Comparison of ENCODE assay signal across 8 cellular contexts in genomic region chr9:35812025-35812602, GRCh38. TPM values are rescaled to one million over a fixed set of nuclear protein-coding genes. Genes with fewer than 3 reads are reported as not detected.
DNase-seq lines count a peak whose midpoint lies in the region; ATAC-seq and TF ChIP-seq lines count a peak whose summit lies in the region.

Gene SPAG8 (minus strand): TSS chr9:35812262. CDS start chr9:35812147, 115 bp downstream.

- peak; percentile 57 for ATAC-seq in HG02884 (IDR thresholded peaks at IDR 0.05; ENCODE audit: unreplicated experiment)

- H3K27me3 Mint-ChIP-seq in T-helper 2 cell treated with Interferon-gamma antibody and Interleukin-4, amounts not matched to agents 5 μg/mL and 100 μg/mL, for 36 hours (ENCODE audit: low read depth): no peaks in the 10 kb centered on the region

- H3K36me3 Mint-ChIP-seq in T-helper 2 cell treated with Interferon-gamma antibody and Interleukin-4, amounts not matched to agents 5 μg/mL and 100 μg/mL, for 36 hours (ENCODE audit: low read depth): peaks cover 14% of the 10 kb centered on the region

- H3K27ac Mint-ChIP-seq in T-helper 2 cell treated with Interferon-gamma antibody and Interleukin-4, amounts not matched to agents 5 μg/mL and 100 μg/mL, for 36 hours: peak within 1 kb of the TSS; percentile 85

- peak within 1 kb of the TSS; percentile 39 for H3K4me3 ChIP-seq in astrocyte of the cerebellum (ENCODE audit: low read depth, low read length)

- H3K4me3 Mint-ChIP-seq in T-helper 2 cell treated with Interferon-gamma antibody and Interleukin-4, amounts not matched to agents 5 μg/mL and 100 μg/mL, for 36 hours: peak within 1 kb of the TSS; percentile 81

- H3K9me3 Mint-ChIP-seq in T-helper 2 cell treated with Interferon-gamma antibody and Interleukin-4, amounts not matched to agents 5 μg/mL and 100 μg/mL, for 36 hours: no peaks in the 10 kb centered on the region

- in situ Hi-C loops in astrocyte of the cerebellum (cut with HindIII; ENCODE audit: low sequenced_read_pairs): loop anchor here (5.0 kb wide), 1 partner anchor 65 kb away; the partner anchor contains the start of genes GBA2 and RGP1

- TF ChIP-seq POLR2A in GM15510 (IDR thresholded peaks at IDR 0.05; ENCODE audit: borderline replicate concordance, extremely low read depth, insufficient read length): peak; percentile 49

- peaks cover 24% of the 10 kb centered on the region for H3K4me1 Mint-ChIP-seq in T-helper 2 cell treated with Interferon-gamma antibody and Interleukin-4, amounts not matched to agents 5 μg/mL and 100 μg/mL, for 36 hours (ENCODE audit: low read depth)

- peak; percentile 95 for DNase-seq in NCI-H146 treated with DMSO at 0.1 percent for 48 hours (lab: John Stamatoyannopoulos, UW; ENCODE audit: unreplicated experiment)
- peak; percentile 95 for DNase-seq in T-helper 2 cell treated with Interferon-gamma antibody and Interleukin-4, amounts not matched to agents 5 μg/mL and 100 μg/mL, for 36 hours (ENCODE audit: low spot score)
- peak; percentile 88 for DNase-seq in astrocyte of the cerebellum (ENCODE audit: low read depth)
- peak; percentile 91 to 92 for DNase-seq in hippocampal formation (lab: John Stamatoyannopoulos, UW)
- DNase-seq in renal cortical epithelial cell (ENCODE audit: low read depth): peak; percentile 96
- DNase-seq in cortex of kidney (lab: John Stamatoyannopoulos, UW): no peak

- TF ChIP-seq CTCF in astrocyte of the cerebellum (IDR thresholded peaks at IDR 0.05; ENCODE audit: low read depth, low read length, missing control alignments): no peak

RNA-seq across cellular contexts. Expression of gene SPAG8, which starts in this region (rescaled TPM):
- total RNA-seq in renal cortical epithelial cell: 0.80 TPM in 1 of 2 replicates, not detected in the other

Comparison
In these comparisons a context has a peak if more than half of its experiments do, and no peak if none do; other contexts are left out.
1. Peak in DNase-seq in renal cortical epithelial cell; RNA of the gene not detected or under 1 TPM.